1 cellular context compared by ENCODE assay signal in the genomic region with DNA sequence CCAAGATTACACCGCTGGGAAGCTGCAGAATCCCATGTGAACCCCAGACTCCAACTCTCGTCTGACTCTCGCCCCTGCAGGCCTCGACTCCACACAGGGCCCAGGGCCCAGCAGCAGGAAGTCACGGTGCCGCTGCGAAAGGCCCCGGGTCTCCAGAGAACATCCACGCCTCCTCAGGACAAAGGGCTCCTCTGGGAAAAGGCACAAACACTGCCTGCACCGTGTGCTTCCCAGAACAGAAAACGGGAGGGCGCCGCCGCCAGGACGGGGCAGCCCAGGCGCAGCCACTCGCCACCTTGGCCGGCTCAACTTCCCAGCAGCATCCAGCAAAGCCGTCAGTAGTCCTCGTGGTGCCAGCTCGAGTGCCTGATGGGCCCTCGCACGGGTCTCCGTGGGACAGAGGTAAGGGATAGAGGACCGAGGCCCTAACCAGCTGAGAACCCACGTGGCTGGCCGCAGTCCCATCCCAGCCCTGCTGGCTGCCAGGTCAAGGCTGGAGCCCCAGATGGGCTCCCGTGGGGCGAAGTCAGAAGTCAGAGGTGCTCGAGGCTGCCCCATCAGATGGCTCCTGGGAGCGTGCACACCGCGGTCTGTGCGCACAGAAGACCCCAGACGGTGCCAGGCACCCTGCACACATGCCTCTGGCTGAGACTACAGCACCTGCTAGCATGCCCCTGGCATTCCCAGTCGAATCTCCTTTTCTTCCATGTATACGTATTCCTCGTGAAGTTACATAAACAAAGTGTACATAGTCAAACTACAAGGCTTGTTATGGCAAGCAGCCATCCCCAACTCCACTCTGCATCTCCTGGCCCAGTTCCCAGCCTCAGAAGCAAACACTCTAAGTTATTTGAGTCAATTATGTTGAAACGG.
TF ChIP-seq lines count a peak whose summit lies in the region.

No MANE protein-coding gene starts in this region.

TF ChIP-seq in HEK293, 187 proteins besides CTCF, POLR2A, EP300 and RAD21 (continued from another document):
- TF ChIP-seq ZNF362 (tag by site-specific recombination; IDR thresholded peaks at IDR 0.05) (no peak), ZBTB17 (tag by site-specific recombination; IDR thresholded peaks at IDR 0.05) (peak; percentile 73), REST (tag by site-specific recombination; IDR thresholded peaks at IDR 0.05) (no peak), ZSCAN30 (tag by site-specific recombination; IDR thresholded peaks at IDR 0.05) (0 out of 2 replicates have a peak, but pooled peaks have one; percentile 47), RBAK (tag by site-specific recombination; IDR thresholded peaks at IDR 0.05) (no peak), ZNF146 (tag by site-specific recombination; IDR thresholded peaks at IDR 0.05) (peak; percentile 54; the same call in 1 of the 2 replicates), ZNF426 (tag by site-specific recombination; IDR thresholded peaks at IDR 0.05) (no peak), ZEB2 (tag by site-specific recombination; IDR thresholded peaks at IDR 0.05) (no peak), ZNF600 (tag by site-specific recombination; IDR thresholded peaks at IDR 0.05) (peak; percentile 94), PBX3 (CRISPR knock-in tag; IDR thresholded peaks at IDR 0.05) (no peak), ZBTB49 (tag by site-specific recombination; IDR thresholded peaks at IDR 0.05; ENCODE audit: low read depth) (no peak), INSM2 (tag by site-specific recombination; IDR thresholded peaks at IDR 0.05) (no peak), SP3 (tag by site-specific recombination; IDR thresholded peaks at IDR 0.05) (no peak), ZNF654 (tag by site-specific recombination; IDR thresholded peaks at IDR 0.05; ENCODE audit: low read depth) (no peak), ZSCAN18 (tag by site-specific recombination; IDR thresholded peaks at IDR 0.05) (no peak), ZBTB20 (tag by site-specific recombination; IDR thresholded peaks at IDR 0.05) (no peak), ZNF274 (IDR thresholded peaks at IDR 0.05; ENCODE audit: low read length) (no peak), ZNF274 (tag by site-specific recombination; IDR thresholded peaks at IDR 0.05; ENCODE audit: borderline replicate concordance) (no peak)
